2 cellular contexts compared by ENCODE assay signal in the genomic region with DNA sequence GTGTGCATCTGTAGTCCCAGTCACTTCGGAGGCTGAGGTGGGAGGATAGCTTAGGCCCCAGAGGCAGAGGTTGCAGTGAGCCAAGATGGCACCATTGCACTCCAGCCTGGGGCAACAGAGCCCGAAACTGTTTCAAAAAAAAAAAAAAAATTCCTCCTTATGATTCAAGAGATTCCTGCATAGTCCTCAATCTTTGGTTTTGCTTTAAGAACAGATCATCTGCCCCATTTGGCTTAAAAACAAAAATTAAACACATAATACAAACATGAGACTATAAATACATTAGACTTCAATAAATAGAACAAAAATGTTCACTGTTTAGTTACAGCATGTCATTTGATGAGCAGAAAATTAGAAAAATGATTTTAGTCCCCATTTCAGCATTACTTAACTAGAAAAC.
TF ChIP-seq lines count a peak whose summit lies in the region.

No MANE protein-coding gene starts in this region.

TF ChIP-seq in HepG2, 621 proteins besides CTCF, POLR2A, EP300 and RAD21 (continued from another document):
- TF ChIP-seq ZMYM3 (CRISPR knock-in tag; IDR thresholded peaks at IDR 0.05): 0 out of 2 replicates have a peak, but pooled peaks have one; percentile 16
- TF ChIP-seq, protein P1, sequence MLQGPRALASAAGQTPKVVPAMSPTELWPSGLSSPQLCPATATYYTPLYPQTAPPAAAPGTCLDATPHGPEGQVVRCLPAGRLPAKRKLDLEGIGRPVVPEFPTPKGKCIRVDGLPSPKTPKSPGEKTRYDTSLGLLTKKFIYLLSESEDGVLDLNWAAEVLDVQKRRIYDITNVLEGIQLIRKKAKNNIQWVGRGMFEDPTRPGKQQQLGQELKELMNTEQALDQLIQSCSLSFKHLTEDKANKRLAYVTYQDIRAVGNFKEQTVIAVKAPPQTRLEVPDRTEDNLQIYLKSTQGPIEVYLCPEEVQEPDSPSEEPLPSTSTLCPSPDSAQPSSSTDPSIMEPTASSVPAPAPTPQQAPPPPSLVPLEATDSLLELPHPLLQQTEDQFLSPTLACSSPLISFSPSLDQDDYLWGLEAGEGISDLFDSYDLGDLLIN (CRISPR knock-in tag; IDR thresholded peaks at IDR 0.05; ENCODE audit: borderline replicate concordance): no peak
- TF ChIP-seq, protein P2, sequence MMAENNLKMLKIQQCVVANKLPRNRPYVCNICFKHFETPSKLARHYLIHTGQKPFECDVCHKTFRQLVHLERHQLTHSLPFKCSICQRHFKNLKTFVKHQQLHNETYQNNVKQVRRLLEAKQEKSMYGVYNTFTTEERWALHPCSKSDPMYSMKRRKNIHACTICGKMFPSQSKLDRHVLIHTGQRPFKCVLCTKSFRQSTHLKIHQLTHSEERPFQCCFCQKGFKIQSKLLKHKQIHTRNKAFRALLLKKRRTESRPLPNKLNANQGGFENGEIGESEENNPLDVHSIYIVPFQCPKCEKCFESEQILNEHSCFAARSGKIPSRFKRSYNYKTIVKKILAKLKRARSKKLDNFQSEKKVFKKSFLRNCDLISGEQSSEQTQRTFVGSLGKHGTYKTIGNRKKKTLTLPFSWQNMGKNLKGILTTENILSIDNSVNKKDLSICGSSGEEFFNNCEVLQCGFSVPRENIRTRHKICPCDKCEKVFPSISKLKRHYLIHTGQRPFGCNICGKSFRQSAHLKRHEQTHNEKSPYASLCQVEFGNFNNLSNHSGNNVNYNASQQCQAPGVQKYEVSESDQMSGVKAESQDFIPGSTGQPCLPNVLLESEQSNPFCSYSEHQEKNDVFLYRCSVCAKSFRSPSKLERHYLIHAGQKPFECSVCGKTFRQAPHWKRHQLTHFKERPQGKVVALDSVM (CRISPR knock-in tag; IDR thresholded peaks at IDR 0.05): 0 out of 2 replicates have a peak, but pooled peaks have one; percentile 56
TF ChIP-seq in HepG2: peak in this region for 2.

TF ChIP-seq in WTC11, 78 proteins besides CTCF, POLR2A, EP300 and RAD21:
- TF ChIP-seq, protein P3, sequence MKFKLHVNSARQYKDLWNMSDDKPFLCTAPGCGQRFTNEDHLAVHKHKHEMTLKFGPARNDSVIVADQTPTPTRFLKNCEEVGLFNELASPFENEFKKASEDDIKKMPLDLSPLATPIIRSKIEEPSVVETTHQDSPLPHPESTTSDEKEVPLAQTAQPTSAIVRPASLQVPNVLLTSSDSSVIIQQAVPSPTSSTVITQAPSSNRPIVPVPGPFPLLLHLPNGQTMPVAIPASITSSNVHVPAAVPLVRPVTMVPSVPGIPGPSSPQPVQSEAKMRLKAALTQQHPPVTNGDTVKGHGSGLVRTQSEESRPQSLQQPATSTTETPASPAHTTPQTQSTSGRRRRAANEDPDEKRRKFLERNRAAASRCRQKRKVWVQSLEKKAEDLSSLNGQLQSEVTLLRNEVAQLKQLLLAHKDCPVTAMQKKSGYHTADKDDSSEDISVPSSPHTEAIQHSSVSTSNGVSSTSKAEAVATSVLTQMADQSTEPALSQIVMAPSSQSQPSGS (CRISPR knock-in tag; IDR thresholded peaks at IDR 0.05; ENCODE audit: borderline replicate concordance, low read depth): no peak
- TF ChIP-seq ZNF317 (CRISPR knock-in tag; IDR thresholded peaks at IDR 0.05; ENCODE audit: borderline replicate concordance, low read depth): no peak
- no peak for TF ChIP-seq SOX15 (CRISPR knock-in tag; IDR thresholded peaks at IDR 0.05)
- TF ChIP-seq, protein P4, sequence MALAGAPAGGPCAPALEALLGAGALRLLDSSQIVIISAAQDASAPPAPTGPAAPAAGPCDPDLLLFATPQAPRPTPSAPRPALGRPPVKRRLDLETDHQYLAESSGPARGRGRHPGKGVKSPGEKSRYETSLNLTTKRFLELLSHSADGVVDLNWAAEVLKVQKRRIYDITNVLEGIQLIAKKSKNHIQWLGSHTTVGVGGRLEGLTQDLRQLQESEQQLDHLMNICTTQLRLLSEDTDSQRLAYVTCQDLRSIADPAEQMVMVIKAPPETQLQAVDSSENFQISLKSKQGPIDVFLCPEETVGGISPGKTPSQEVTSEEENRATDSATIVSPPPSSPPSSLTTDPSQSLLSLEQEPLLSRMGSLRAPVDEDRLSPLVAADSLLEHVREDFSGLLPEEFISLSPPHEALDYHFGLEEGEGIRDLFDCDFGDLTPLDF (CRISPR knock-in tag; IDR thresholded peaks at IDR 0.05): no peak
- no peak for TF ChIP-seq MXD4 (CRISPR knock-in tag; IDR thresholded peaks at IDR 0.05; ENCODE audit: borderline replicate concordance)
- TF ChIP-seq, protein P5, sequence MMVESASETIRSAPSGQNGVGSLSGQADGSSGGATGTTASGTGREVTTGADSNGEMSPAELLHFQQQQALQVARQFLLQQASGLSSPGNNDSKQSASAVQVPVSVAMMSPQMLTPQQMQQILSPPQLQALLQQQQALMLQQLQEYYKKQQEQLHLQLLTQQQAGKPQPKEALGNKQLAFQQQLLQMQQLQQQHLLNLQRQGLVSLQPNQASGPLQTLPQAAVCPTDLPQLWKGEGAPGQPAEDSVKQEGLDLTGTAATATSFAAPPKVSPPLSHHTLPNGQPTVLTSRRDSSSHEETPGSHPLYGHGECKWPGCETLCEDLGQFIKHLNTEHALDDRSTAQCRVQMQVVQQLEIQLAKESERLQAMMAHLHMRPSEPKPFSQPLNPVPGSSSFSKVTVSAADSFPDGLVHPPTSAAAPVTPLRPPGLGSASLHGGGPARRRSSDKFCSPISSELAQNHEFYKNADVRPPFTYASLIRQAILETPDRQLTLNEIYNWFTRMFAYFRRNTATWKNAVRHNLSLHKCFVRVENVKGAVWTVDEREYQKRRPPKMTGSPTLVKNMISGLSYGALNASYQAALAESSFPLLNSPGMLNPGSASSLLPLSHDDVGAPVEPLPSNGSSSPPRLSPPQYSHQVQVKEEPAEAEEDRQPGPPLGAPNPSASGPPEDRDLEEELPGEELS (CRISPR knock-in tag; IDR thresholded peaks at IDR 0.05): no peak
- TF ChIP-seq ETV6 (CRISPR knock-in tag; IDR thresholded peaks at IDR 0.05): no peak
- TF ChIP-seq MYBL2 (CRISPR knock-in tag; IDR thresholded peaks at IDR 0.05): no peak
- no peak for TF ChIP-seq RELA (CRISPR knock-in tag; IDR thresholded peaks at IDR 0.05; ENCODE audit: borderline replicate concordance)
- no peak for TF ChIP-seq JAZF1 (CRISPR knock-in tag; IDR thresholded peaks at IDR 0.05)
- no peak for TF ChIP-seq HMGA2 (CRISPR knock-in tag; IDR thresholded peaks at IDR 0.05)
- TF ChIP-seq ZNF138 (CRISPR knock-in tag; conservative IDR thresholded peaks at IDR 0.05): no peak
- TF ChIP-seq, protein P6, sequence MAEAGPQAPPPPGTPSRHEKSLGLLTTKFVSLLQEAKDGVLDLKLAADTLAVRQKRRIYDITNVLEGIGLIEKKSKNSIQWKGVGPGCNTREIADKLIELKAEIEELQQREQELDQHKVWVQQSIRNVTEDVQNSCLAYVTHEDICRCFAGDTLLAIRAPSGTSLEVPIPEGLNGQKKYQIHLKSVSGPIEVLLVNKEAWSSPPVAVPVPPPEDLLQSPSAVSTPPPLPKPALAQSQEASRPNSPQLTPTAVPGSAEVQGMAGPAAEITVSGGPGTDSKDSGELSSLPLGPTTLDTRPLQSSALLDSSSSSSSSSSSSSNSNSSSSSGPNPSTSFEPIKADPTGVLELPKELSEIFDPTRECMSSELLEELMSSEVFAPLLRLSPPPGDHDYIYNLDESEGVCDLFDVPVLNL (CRISPR knock-in tag; IDR thresholded peaks at IDR 0.05; ENCODE audit: borderline replicate concordance, low read depth): no peak
- TF ChIP-seq, protein P7, sequence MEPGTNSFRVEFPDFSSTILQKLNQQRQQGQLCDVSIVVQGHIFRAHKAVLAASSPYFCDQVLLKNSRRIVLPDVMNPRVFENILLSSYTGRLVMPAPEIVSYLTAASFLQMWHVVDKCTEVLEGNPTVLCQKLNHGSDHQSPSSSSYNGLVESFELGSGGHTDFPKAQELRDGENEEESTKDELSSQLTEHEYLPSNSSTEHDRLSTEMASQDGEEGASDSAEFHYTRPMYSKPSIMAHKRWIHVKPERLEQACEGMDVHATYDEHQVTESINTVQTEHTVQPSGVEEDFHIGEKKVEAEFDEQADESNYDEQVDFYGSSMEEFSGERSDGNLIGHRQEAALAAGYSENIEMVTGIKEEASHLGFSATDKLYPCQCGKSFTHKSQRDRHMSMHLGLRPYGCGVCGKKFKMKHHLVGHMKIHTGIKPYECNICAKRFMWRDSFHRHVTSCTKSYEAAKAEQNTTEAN (CRISPR knock-in tag; IDR thresholded peaks at IDR 0.05): no peak
